ENCODE assay signal across 8 cellular contexts in genomic region chr2:23404426-23404825, GRCh38. TPM values are rescaled to one million over a fixed set of nuclear protein-coding genes. Genes with fewer than 3 reads are reported as not detected.
DNase-seq lines count a peak whose midpoint lies in the region; ATAC-seq and TF ChIP-seq lines count a peak whose summit lies in the region.

No MANE protein-coding gene starts in this region.

- H3K4me3 ChIP-seq in ACC112 (ENCODE audit: low read depth, low read length) (peak overlapping the region; percentile 29; the same call in 1 of the 2 replicates), adipocyte (ENCODE audit: low read length) (peak overlapping the region; percentile 13), hepatocyte (no peak overlapping the region)

- H2AFZ ChIP-seq in ACC112 (ENCODE audit: low read length, unreplicated experiment) (no peak overlapping the region), hepatocyte (peak overlapping the region; percentile 42)

- no peaks in the 10 kb centered on the region for H3K9me3 Mint-ChIP-seq in stimulated activated memory B cell treated with anti-CD40 and anti-IgM and Interleukin-4, amounts not matched to agents 10 μg/mL and 1 μg/mL and 100 μg/mL, for 72 hours

- ATAC-seq in GM18499 (IDR thresholded peaks at IDR 0.05; ENCODE audit: insufficient read depth, unreplicated experiment): peak; percentile 36
- peak; percentile 71 for ATAC-seq in HG02973 (IDR thresholded peaks at IDR 0.05; ENCODE audit: unreplicated experiment)
- ATAC-seq in stimulated activated memory B cell treated with anti-CD40 and anti-IgM and Interleukin-4, amounts not matched to agents 10 μg/mL and 1 μg/mL and 100 μg/mL, for 72 hours: peak; percentile 51
- ATAC-seq in T-helper 17 cell: no peak

- H3K4me1 ChIP-seq in ACC112 (ENCODE audit: control insufficient read depth, insufficient read depth, low read length, unreplicated experiment) (peaks cover 13% of the 10 kb centered on the region), adipocyte (ENCODE audit: control insufficient read depth, insufficient read depth, low read length) (peaks cover 25% of the 10 kb centered on the region), hepatocyte (ENCODE audit: insufficient read depth) (no peaks in the 10 kb centered on the region)

- H3K36me3 ChIP-seq in ACC112 (ENCODE audit: insufficient read depth, low read length) (no peaks in the 10 kb centered on the region), adipocyte (ENCODE audit: control insufficient read depth, insufficient read depth, low read length, severe bottlenecking) (no peaks in the 10 kb centered on the region), hepatocyte (replicated peaks; ENCODE audit: insufficient read depth, low read depth) (no peaks in the 10 kb centered on the region)

- peak overlapping the region; percentile 48 for H3K27ac ChIP-seq in ACC112 (ENCODE audit: low read depth, low read length)
- peak overlapping the region; percentile 84 for H3K27ac ChIP-seq in hepatocyte

- 12% methylated on average over 8 of the region's 8 CpGs for WGBS in hepatocyte (ENCODE audit: low lambda C conversion rate, missing lambda C conversion rate)

- H3K27ac Mint-ChIP-seq in stimulated activated memory B cell treated with anti-CD40 and anti-IgM and Interleukin-4, amounts not matched to agents 10 μg/mL and 1 μg/mL and 100 μg/mL, for 72 hours: peak overlapping the region; percentile 74
- no peak overlapping the region for H3K27ac Mint-ChIP-seq in T-helper 17 cell

- H3K9me3 ChIP-seq in adipocyte (ENCODE audit: control insufficient read depth, low read length) (no peaks in the 10 kb centered on the region), hepatocyte (ENCODE audit: low read depth) (no peaks in the 10 kb centered on the region), T-helper 17 cell (ENCODE audit: control insufficient read depth, low read length, poor library complexity, severe bottlenecking) (no peaks in the 10 kb centered on the region)

- DNase-seq in NCI-H2081 treated with DMSO at 0.1 percent for 48 hours (lab: John Stamatoyannopoulos, UW): peak; percentile 62
- DNase-seq in adipocyte (ENCODE audit: low read depth): peak; percentile 77
- DNase-seq in hepatocyte (ENCODE audit: low spot score): peak; percentile 84
- no peak for DNase-seq in T-helper 17 cell

- peak overlapping the region; percentile 62 for H3K9ac ChIP-seq in adipocyte (ENCODE audit: low read length)

- peaks cover 17% of the 10 kb centered on the region for H3K4me1 Mint-ChIP-seq in stimulated activated memory B cell treated with anti-CD40 and anti-IgM and Interleukin-4, amounts not matched to agents 10 μg/mL and 1 μg/mL and 100 μg/mL, for 72 hours
- peaks cover 2% of the 10 kb centered on the region for H3K4me1 Mint-ChIP-seq in T-helper 17 cell

- H3K36me3 Mint-ChIP-seq in stimulated activated memory B cell treated with anti-CD40 and anti-IgM and Interleukin-4, amounts not matched to agents 10 μg/mL and 1 μg/mL and 100 μg/mL, for 72 hours: no peaks in the 10 kb centered on the region
- H3K36me3 Mint-ChIP-seq in T-helper 17 cell (ENCODE audit: low read depth): peaks cover 2% of the 10 kb centered on the region

- no peaks in the 10 kb centered on the region for H3K27me3 Mint-ChIP-seq in stimulated activated memory B cell treated with anti-CD40 and anti-IgM and Interleukin-4, amounts not matched to agents 10 μg/mL and 1 μg/mL and 100 μg/mL, for 72 hours
- peaks cover 23% of the 10 kb centered on the region for H3K27me3 Mint-ChIP-seq in T-helper 17 cell

- peak; percentile 55 for TF ChIP-seq CTCF in hepatocyte (IDR thresholded peaks at IDR 0.05; ENCODE audit: poor library complexity)

- H3K27me3 ChIP-seq in ACC112 (ENCODE audit: insufficient read depth, low read length): no peaks in the 10 kb centered on the region
- no peaks in the 10 kb centered on the region for H3K27me3 ChIP-seq in adipocyte (replicated peaks; ENCODE audit: control insufficient read depth, insufficient read depth, low read length)
- no peaks in the 10 kb centered on the region for H3K27me3 ChIP-seq in hepatocyte

- peak overlapping the region; percentile 26 for H3K4me3 Mint-ChIP-seq in stimulated activated memory B cell treated with anti-CD40 and anti-IgM and Interleukin-4, amounts not matched to agents 10 μg/mL and 1 μg/mL and 100 μg/mL, for 72 hours
- no peak overlapping the region for H3K4me3 Mint-ChIP-seq in T-helper 17 cell

- peaks cover 10% of the 10 kb centered on the region for H3K79me2 ChIP-seq in ACC112 (ENCODE audit: control insufficient read depth, insufficient read depth, low read length, unreplicated experiment)
- H3K79me2 ChIP-seq in hepatocyte: no peaks in the 10 kb centered on the region

- no peaks in the 10 kb centered on the region for H3K9me2 ChIP-seq in hepatocyte (replicated peaks; ENCODE audit: insufficient read depth)

- H3K4me2 ChIP-seq in hepatocyte: peak overlapping the region; percentile 67

- H4K20me1 ChIP-seq in hepatocyte (ENCODE audit: insufficient read depth, poor library complexity, severe bottlenecking): no peaks in the 10 kb centered on the region

RNA-seq across cellular contexts. Expression of gene KLHL29, which starts 19.4 kb away (rescaled TPM):
- total RNA-seq in hepatocyte (3.6 and 3.8 TPM in 2 replicates), T-helper 17 cell (1 to 10 TPM in 1 of 2 donors, under 1 TPM in 1; 0.42 to 1.1 TPM)
- polyA plus RNA-seq in hepatocyte: 9.7 and 9.9 TPM in 2 replicates

Comparison
In these comparisons a context has a peak if more than half of its experiments do, and no peak if none do; other contexts are left out.
1. DNase-seq: peak in NCI-H2081 treated with DMSO at 0.1 percent for 48 hours (single experiment), adipocyte (single experiment) and hepatocyte (single experiment); none in T-helper 17 cell (0 of 3).